In genomic region chr7:9846902-9847301, GRCh38 we compare ENCODE assay signal across 27 cellular contexts.
"Had no signal": no experiment of that assay in that cellular context is flagged by ENCODE, and none has a peak within 500 bp of the region (broad histone marks: within the 10 kb centered on the region; RNA-seq: fewer than 3 reads in every experiment).

No MANE protein-coding gene starts in this region.

- H3K9me3 ChIP-seq: esophagus squamous epithelium, gastrocnemius medialis, lower lobe of right lung had no signal

- H3K4me3 ChIP-seq: coronary artery, esophagus squamous epithelium, gastrocnemius medialis, heart right ventricle, left lung, lower lobe of right lung, mucosa of descending colon had no signal

- H3K27me3 ChIP-seq: esophagus squamous epithelium, gastrocnemius medialis, heart right ventricle, left lung had no signal

- H3K36me3 ChIP-seq: esophagus squamous epithelium, gastrocnemius medialis, heart right ventricle, left lung, lower lobe of right lung had no signal

- ATAC-seq: effector memory CD8-positive, alpha-beta T cell; esophagus mucosa; gastrocnemius medialis; heart right ventricle; left cardiac atrium; left lung; left ventricle myocardium superior; lower lobe of right lung; mucosa of descending colon had no signal

- FAIRE-seq: colon, endometrium, islet of Langerhans, keratinocyte had no signal

- H3K27ac ChIP-seq: coronary artery, epithelial cell of prostate, esophagus squamous epithelium, gastrocnemius medialis, heart right ventricle, left lung, lower lobe of right lung had no signal

- H3K4me1 ChIP-seq: esophagus squamous epithelium, gastrocnemius medialis, heart right ventricle, left lung, lower lobe of right lung had no signal

- DNase-seq: dermis blood vessel endothelial cell; effector CD8-positive, alpha-beta T cell; effector memory CD8-positive, alpha-beta T cell; endodermal cell; erythroblast; esophagus squamous epithelium; foreskin fibroblast; foreskin melanocyte; gastrocnemius medialis; glutamatergic neuron; head of caudate nucleus; heart right ventricle; hippocampal formation; left cardiac atrium; left lung; left ventricle myocardium superior; lower lobe of right lung; mesenchymal stem cell; mucosa of descending colon; naive B cell had no signal
